In the genomic region with DNA sequence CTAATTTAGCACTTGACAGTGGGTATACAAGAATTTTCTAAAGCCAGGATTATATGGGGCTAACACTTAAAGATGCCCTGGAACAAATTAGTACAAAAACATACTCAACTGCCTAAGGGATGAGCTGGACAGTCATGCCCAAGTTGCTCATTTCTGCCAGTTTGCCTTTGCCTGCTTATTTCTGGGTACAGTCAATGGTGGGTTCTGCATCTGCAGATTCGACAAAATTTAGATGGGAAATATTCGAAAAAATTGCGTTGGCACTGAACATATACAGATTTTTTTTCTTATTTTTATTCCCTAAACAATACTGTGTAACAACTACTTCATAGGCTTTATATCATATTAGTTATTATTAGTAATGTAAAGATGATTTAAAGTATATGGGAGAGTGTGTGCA, we compare ENCODE assay signal across 11 cellular contexts.
"Had no signal": no experiment of that assay in that cellular context is flagged by ENCODE, and none has a peak within 500 bp of the region (broad histone marks: within the 10 kb centered on the region; RNA-seq: fewer than 3 reads in every experiment).

No MANE protein-coding gene starts in this region.

- H3K9ac ChIP-seq: GM23248 had no signal

- H3K4me3 ChIP-seq: GM23248, GM23338, HAP-1 had no signal

- H3K4me1 ChIP-seq: HAP-1 had no signal

- H2AFZ ChIP-seq: GM23248, GM23338 had no signal

- H3K36me3 ChIP-seq: HAP-1 had no signal

- H3K4me2 ChIP-seq: GM23338 had no signal

- H3K27ac ChIP-seq: GM23248 had no signal

- DNase-seq: GM23248, GOT3, H7, H9, HCEC 1CT, HFFc6 had no signal

- FAIRE-seq: H1, H54 had no signal

- ATAC-seq: GM23338, HCT116 had no signal

- H3K9me3 ChIP-seq: HAP-1 had no signal
